8 cellular contexts compared by ENCODE assay signal in the genomic region with DNA sequence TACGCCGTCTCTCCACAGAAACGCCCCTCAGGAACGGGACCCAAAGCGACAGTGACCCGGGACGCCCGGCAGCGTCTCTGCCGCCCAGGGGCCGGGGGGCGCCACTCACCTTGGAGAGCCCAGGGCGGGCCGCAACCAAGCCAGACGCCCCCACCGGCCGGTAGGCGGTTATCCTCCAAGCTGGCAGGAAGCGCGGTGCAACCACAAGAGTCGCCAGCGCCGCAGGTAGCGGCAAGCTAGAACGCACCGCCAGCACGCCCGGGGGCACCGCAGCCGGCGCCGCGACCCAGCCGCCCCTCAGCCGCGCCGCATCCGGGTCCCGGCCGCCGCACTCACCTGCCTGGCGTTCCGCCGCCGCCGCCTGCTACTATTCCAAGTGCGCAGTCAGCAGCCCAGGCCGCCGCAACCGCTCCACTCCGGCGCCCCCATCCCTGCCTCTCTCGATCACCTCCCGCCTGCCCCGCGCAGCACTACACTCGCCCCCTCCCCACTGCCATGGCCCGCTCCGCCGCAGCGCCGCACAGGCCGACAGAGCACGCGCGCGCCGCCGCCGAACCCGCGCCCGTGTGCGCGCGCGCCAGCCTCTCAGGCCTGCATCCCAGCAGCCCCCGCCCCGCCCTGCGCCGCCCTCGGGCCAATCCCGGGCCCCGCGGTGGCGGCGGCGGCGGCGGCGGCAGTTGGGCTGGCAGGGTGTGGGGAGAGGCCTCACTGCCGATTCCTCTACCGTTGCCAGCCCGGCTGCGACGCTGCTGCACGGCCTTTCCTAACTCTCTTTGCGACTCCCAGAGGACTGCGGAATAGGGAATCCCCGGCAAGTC. TPM values are rescaled to one million over a fixed set of nuclear protein-coding genes. Genes with fewer than 3 reads are reported as not detected.
A peak's percentile ranks its signal among the peaks of the same experiment; 100 is the strongest.
DNase-seq lines count a peak whose midpoint lies in the region; ATAC-seq and TF ChIP-seq lines count a peak whose summit lies in the region.

A gene (minus strand): TSS at position 570 of the 818 bp plus-strand sequence. CDS start 75,585 bp downstream, outside the sequence.

- H3K27me3 ChIP-seq in lung (ENCODE audit: control insufficient read depth, insufficient read depth): no peaks in the 10 kb centered on the region

- H3K27me3 Mint-ChIP-seq in activated CD4-positive, alpha-beta memory T cell treated with anti-CD3 and anti-CD28 coated beads for 36 hours: no peaks in the 10 kb centered on the region

- no peaks in the 10 kb centered on the region for H3K9me3 Mint-ChIP-seq in activated CD4-positive, alpha-beta memory T cell treated with anti-CD3 and anti-CD28 coated beads for 36 hours

- peak within 1 kb of the TSS; percentile 95 to 96 for H3K27ac ChIP-seq in lung (ENCODE audit: low read depth in 1 of 2, low read length in 1 of 2)

- peak; percentile 32 to 91 (median 78) for DNase-seq in C1 segment of cervical spinal cord (lab: John Stamatoyannopoulos, UW)
- DNase-seq in NCI-H748 treated with DMSO at 0.1 percent for 48 hours (lab: John Stamatoyannopoulos, UW): peak; percentile 61
- peak; percentile 90 for DNase-seq in activated CD4-positive, alpha-beta memory T cell treated with anti-CD3 and anti-CD28 coated beads for 36 hours
- DNase-seq in dermis microvascular lymphatic vessel endothelial cell (ENCODE audit: low read depth in 2 of 2): peak; percentile 36 to 89
- peak; percentile 91 for DNase-seq in lung (ENCODE audit: low spot score)
- DNase-seq in stimulated activated CD4-positive, alpha-beta T cell treated with anti-CD3 and anti-CD28 coated beads, TNF-alpha, amount 100 ng/mL, for 4 hours (ENCODE audit: low read depth in 3 of 3): peak; percentile 71 to 84 (median 75)

- peaks cover 28% of the 10 kb centered on the region for H3K4me1 Mint-ChIP-seq in activated CD4-positive, alpha-beta memory T cell treated with anti-CD3 and anti-CD28 coated beads for 36 hours (ENCODE audit: low read depth)

- H3K9me3 ChIP-seq in lung (ENCODE audit: control insufficient read depth in 2 of 2, insufficient read depth in 1 of 2, low read length in 1 of 2): no peaks in the 10 kb centered on the region

- peaks cover 0 to 3% of the 10 kb centered on the region in 2 donors for H3K4me1 ChIP-seq in lung (ENCODE audit: control insufficient read depth in 2 of 2, insufficient read depth in 2 of 2, low read length in 2 of 2)

- H3K4me3 ChIP-seq in lung: peak within 1 kb of the TSS; percentile 85

- peak within 1 kb of the TSS; percentile 93 for H3K4me3 Mint-ChIP-seq in activated CD4-positive, alpha-beta memory T cell treated with anti-CD3 and anti-CD28 coated beads for 36 hours

- CTCF ChIA-PET in activated CD4-positive, alpha-beta memory T cell treated with anti-CD3 and anti-CD28 coated beads for 36 hours (lab: Charles Lee): interaction anchor here (1.5 to 1.9 kb wide), 2 partner anchors 81 to 89 kb away, joined by 3 to 13 read pairs; no protein-coding TSS in a partner anchor

- no peak for TF ChIP-seq CTCF in lung (IDR thresholded peaks at IDR 0.05; ENCODE audit: control extremely low read depth, extremely low read depth)

- ATAC-seq in GM19324 (IDR thresholded peaks at IDR 0.05; ENCODE audit: low FRiP score, unreplicated experiment) (peak; percentile 96), HG03469 (IDR thresholded peaks at IDR 0.05; ENCODE audit: unreplicated experiment) (peak; percentile 80), lung (ENCODE audit: insufficient read depth, low FRiP score) (peak; percentile 99)

- peaks cover 14% of the 10 kb centered on the region for H3K36me3 Mint-ChIP-seq in activated CD4-positive, alpha-beta memory T cell treated with anti-CD3 and anti-CD28 coated beads for 36 hours

- POLR2A ChIA-PET in activated CD4-positive, alpha-beta memory T cell treated with anti-CD3 and anti-CD28 coated beads for 36 hours (lab: Charles Lee): interaction anchor here (1.0 to 1.1 kb wide), 2 partner anchors 47 to 400 kb away, joined by 3 read pairs; a partner anchor contains a TSS

- intact Hi-C loops in activated CD4-positive, alpha-beta memory T cell treated with anti-CD3 and anti-CD28 coated beads for 36 hours (cut with micrococcal nuclease): loop anchor here (5.0 kb wide), 1 partner anchor 262 kb away; no protein-coding TSS in a partner anchor

- H3K36me3 ChIP-seq in lung (ENCODE audit: control insufficient read depth in 2 of 2, insufficient read depth in 2 of 2, low read length in 2 of 2): no peaks in the 10 kb centered on the region

- H3K27ac Mint-ChIP-seq in activated CD4-positive, alpha-beta memory T cell treated with anti-CD3 and anti-CD28 coated beads for 36 hours: peak within 1 kb of the TSS; percentile 97

- WGBS in lung, 2 donors: 1% methylated on average over 81 to 100 of the region's 100 CpGs

RNA-seq across cellular contexts. Expression of the gene that starts here (rescaled TPM):
- 10 to 100 TPM; 23.0 to 24.8 TPM for total RNA-seq in activated CD4-positive, alpha-beta memory T cell treated with anti-CD3 and anti-CD28 coated beads for 36 hours
- 12.3 and 14.4 TPM in 2 replicates for total RNA-seq in dermis microvascular lymphatic vessel endothelial cell
- 10 to 100 TPM; 34.9 to 41.9 TPM for total RNA-seq in lung
- polyA plus RNA-seq in lung: 10 to 100 TPM; 12.8 to 20.2 TPM

Comparison
In these comparisons a context has a peak if more than half of its experiments do, and no peak if none do; other contexts are left out.
1. Peak in every context shown above with its lines: DNase-seq, ATAC-seq, H3K4me3 ChIP-seq and H3K27ac ChIP-seq.